Comparison of ENCODE assay signal across 28 cellular contexts in the genomic region with DNA sequence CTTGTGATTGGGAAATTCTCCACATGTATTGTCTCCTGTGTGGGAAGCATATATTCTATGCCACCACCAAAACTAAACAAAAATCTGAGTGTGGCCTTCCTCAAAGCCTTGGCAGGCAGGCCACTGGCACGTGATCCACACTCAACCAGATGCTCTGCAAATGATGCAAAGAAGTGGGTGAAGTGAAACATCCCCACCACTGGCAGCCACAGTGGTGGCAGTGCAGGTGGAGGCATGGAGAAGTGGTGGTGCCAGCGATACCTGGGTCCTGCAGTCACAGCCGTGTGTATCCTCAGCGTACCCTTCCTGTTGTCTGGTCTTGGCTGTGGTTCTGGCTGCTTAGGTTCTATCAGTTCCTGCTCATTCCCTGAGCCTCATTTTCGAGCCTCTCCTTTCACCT.
"Had no signal": no experiment of that assay in that cellular context is flagged by ENCODE, and none has a peak within 500 bp of the region (broad histone marks: within the 10 kb centered on the region; RNA-seq: fewer than 3 reads in every experiment).

No MANE protein-coding gene starts in this region.

- H3K79me2 ChIP-seq: hepatocyte had no signal

- H3K4me1 ChIP-seq: adrenal gland, breast epithelium, colonic mucosa, esophagus squamous epithelium, foreskin keratinocyte, gastrocnemius medialis, heart right ventricle had no signal

- H3K27me3 ChIP-seq: adrenal gland, breast epithelium, cardiac muscle cell, colonic mucosa, esophagus squamous epithelium, foreskin keratinocyte, gastrocnemius medialis, heart right ventricle, hepatocyte had no signal

- ATAC-seq: activated CD4-positive, alpha-beta T cell treated with anti-CD3 and anti-CD28 coated beads for 36 hours; activated CD8-positive, alpha-beta memory T cell treated with anti-CD3 and anti-CD28 coated beads, Interleukin-2, amount 10 ng/mL, durations not matched to agents 7 days and 5 days; activated CD8-positive, alpha-beta T cell treated with anti-CD3 and anti-CD28 coated beads, Interleukin-2, amount 10 ng/mL, durations not matched to agents 7 days and 5 days; activated naive CD8-positive, alpha-beta T cell treated with anti-CD3 and anti-CD28 coated beads, Interleukin-2, amount 50 U/mL, for 24 hours; foreskin keratinocyte; gastrocnemius medialis; heart right ventricle had no signal

- H3K4me3 ChIP-seq: adrenal gland, breast epithelium, cardiac muscle cell, colonic mucosa, esophagus squamous epithelium, gastrocnemius medialis, heart right ventricle, hepatocyte had no signal

- H3K4me2 ChIP-seq: hepatocyte had no signal

- H3K36me3 ChIP-seq: adrenal gland, breast epithelium, cardiac muscle cell, colonic mucosa, esophagus squamous epithelium, gastrocnemius medialis, heart right ventricle had no signal

- H2AFZ ChIP-seq: hepatocyte had no signal

- H3K9me3 ChIP-seq: adrenal gland, breast epithelium, colonic mucosa, esophagus squamous epithelium, gastrocnemius medialis, heart right ventricle had no signal

- FAIRE-seq: endothelial cell of umbilical vein had no signal

- DNase-seq: activated CD4-positive, alpha-beta memory T cell treated with anti-CD3 and anti-CD28 coated beads for 36 hours; activated CD4-positive, alpha-beta T cell treated with anti-CD3 and anti-CD28 coated beads for 36 hours; activated CD4-positive, alpha-beta T cell treated with anti-CD3 and anti-CD28 coated beads, Interleukin-2, amount 10 ng/mL, durations not matched to agents 24 days and 14 days; activated CD4-positive, CD25-positive, alpha-beta regulatory T cell; activated CD4-positive, CD25-positive, alpha-beta regulatory T cell treated with anti-CD3 and anti-CD28 coated beads, Interleukin-2, amount 50 U/mL, for 72 hours; activated CD8-positive, alpha-beta memory T cell treated with anti-CD3 and anti-CD28 coated beads, Interleukin-2, amount 10 ng/mL, durations not matched to agents 7 days and 5 days; activated CD8-positive, alpha-beta memory T cell treated with anti-CD3 and anti-CD28 coated beads, Interleukin-2, amount 50 U/mL, for 4 hours; activated CD8-positive, alpha-beta T cell treated with anti-CD3 and anti-CD28 coated beads, Interleukin-2, amount 10 ng/mL, durations not matched to agents 7 days and 5 days; activated effector memory CD4-positive, alpha-beta T cell treated with anti-CD3 and anti-CD28 coated beads, Interleukin-2, amount 50 U/mL, for 16 hours; activated naive CD8-positive, alpha-beta T cell treated with anti-CD3 and anti-CD28 coated beads for 36 hours; activated naive CD8-positive, alpha-beta T cell treated with anti-CD3 and anti-CD28 coated beads, Interleukin-2, amount 50 U/mL, for 24 hours; activated T-cell treated with anti-CD3 and anti-CD28 coated beads, Interleukin-2, amount 50 U/mL, for 1 hour; activated T-cell treated with anti-CD3 and anti-CD28 coated beads, Interleukin-2, amount 50 U/mL, for 48 hours; adrenal gland; amygdala; aorta; central memory CD4-positive, alpha-beta T cell; cerebellar nuclear complex; colonic mucosa; effector CD8-positive, alpha-beta T cell; esophagus squamous epithelium; foreskin keratinocyte; gastrocnemius medialis; heart right ventricle had no signal

- H3K27ac ChIP-seq: adrenal gland, breast epithelium, cardiac muscle cell, colonic mucosa, esophagus squamous epithelium, foreskin keratinocyte, gastrocnemius medialis, heart right ventricle, hepatocyte had no signal
